Comparison of ENCODE assay signal across 19 cellular contexts in genomic region chr6:82646231-82646615, GRCh38.
A peak's percentile ranks its signal among the peaks of the same experiment; 100 is the strongest.
DNase-seq lines count a peak whose midpoint lies in the region; ATAC-seq and TF ChIP-seq lines count a peak whose summit lies in the region.
"Had no signal": no experiment of that assay in that cellular context is flagged by ENCODE, and none has a peak within 500 bp of the region (broad histone marks: within the 10 kb centered on the region; RNA-seq: fewer than 3 reads in every experiment).

No MANE protein-coding gene starts in this region.

- no peak overlapping the region for H2AFZ ChIP-seq in PC-3 (ENCODE audit: low read length)

- intact Hi-C loops in PC-3 (cut with micrococcal nuclease), result loop anchor here (1.0 to 10.0 kb wide), 2 partner anchors 35 to 229 kb away; no protein-coding TSS in a partner anchor

- 0 out of 2 replicates have a peak overlapping the region, but pooled peaks have one; percentile 5 for H3K4me3 ChIP-seq in PC-3 (ENCODE audit: low read length)
- no peak overlapping the region for H3K4me3 ChIP-seq in epithelial cell of esophagus (ENCODE audit: low read length)
- H3K4me3 ChIP-seq: MG63 had no signal

- H3K27ac Mint-ChIP-seq in activated T-cell treated with anti-CD3 and anti-CD28 coated beads, Interleukin-2, amount 50 U/mL, for 24 hours, result no peak overlapping the region
- H3K27ac Mint-ChIP-seq: T-cell had no signal

- H3K9me3 ChIP-seq in PC-3 (ENCODE audit: low read length), result no peaks in the 10 kb centered on the region
- H3K9me3 ChIP-seq: MG63 had no signal

- no peaks in the 10 kb centered on the region for H3K36me3 ChIP-seq in PC-3 (ENCODE audit: low read depth, low read length)
- H3K36me3 ChIP-seq: MG63 had no signal

- TF ChIP-seq CTCF in PC-3 (conservative IDR thresholded peaks at IDR 0.05; ENCODE audit: low read depth, low read length) (no peak), epithelial cell of esophagus (IDR thresholded peaks at IDR 0.05; ENCODE audit: insufficient read depth, low read depth, low read length, missing control alignments) (no peak)

- H3K79me2 ChIP-seq in PC-3 (ENCODE audit: low read length), result no peaks in the 10 kb centered on the region

- POLR2A ChIA-PET in PC-3 (lab: Charles Lee; ENCODE audit: unreplicated experiment), result no interaction called here

- no TSS peak for BruUV-seq in PC-3 (replicated peaks; lab: Mats Ljungman, UMichigan)

- no peaks in the 10 kb centered on the region for H3K36me3 Mint-ChIP-seq in activated T-cell treated with anti-CD3 and anti-CD28 coated beads, Interleukin-2, amount 50 U/mL, for 24 hours (ENCODE audit: low read depth)
- H3K36me3 Mint-ChIP-seq: T-cell had no signal

- H3K27me3 Mint-ChIP-seq in activated T-cell treated with anti-CD3 and anti-CD28 coated beads, Interleukin-2, amount 50 U/mL, for 24 hours, result no peaks in the 10 kb centered on the region
- H3K27me3 Mint-ChIP-seq: T-cell had no signal

- H3K4me1 ChIP-seq in PC-3 (ENCODE audit: insufficient read depth, low read length), result peaks cover 25% of the 10 kb centered on the region

- H3K4me3 Mint-ChIP-seq in activated T-cell treated with anti-CD3 and anti-CD28 coated beads, Interleukin-2, amount 50 U/mL, for 24 hours, result no peak overlapping the region
- H3K4me3 Mint-ChIP-seq: T-cell had no signal

- H3K4me1 Mint-ChIP-seq in activated T-cell treated with anti-CD3 and anti-CD28 coated beads, Interleukin-2, amount 50 U/mL, for 24 hours (ENCODE audit: low read depth), result no peaks in the 10 kb centered on the region
- H3K4me1 Mint-ChIP-seq: T-cell had no signal

- peak overlapping the region; percentile 44 for H3K9ac ChIP-seq in PC-3 (ENCODE audit: low read length)

- H3K4me2 ChIP-seq in PC-3 (ENCODE audit: low read length), result peak overlapping the region; percentile 68

- CTCF ChIA-PET in PC-3 (lab: Charles Lee), result interaction anchor here (0.7 kb wide), 1 partner anchor 215 kb away, joined by 3 read pairs; no protein-coding TSS in a partner anchor

- H3F3A ChIP-seq in PC-3 (ENCODE audit: low read length, unreplicated experiment), result no peaks in the 10 kb centered on the region

- H3K27ac ChIP-seq in PC-3 (ENCODE audit: low read length), result peak overlapping the region; percentile 93
- H3K27ac ChIP-seq: C4-2B had no signal

- H3K9me3 Mint-ChIP-seq in activated T-cell treated with anti-CD3 and anti-CD28 coated beads, Interleukin-2, amount 50 U/mL, for 24 hours, result no peaks in the 10 kb centered on the region

- ATAC-seq in PC-3, result peak; percentile 92
- ATAC-seq: SK-N-SH treated with all-trans-retinoic acid at 6 μM for 48 hours, T-cell had no signal

- DNase-seq in EL, result peak; percentile 8
- peak; percentile 78 for DNase-seq in PC-3
- peak; percentile 54 for DNase-seq in epithelial cell of esophagus (ENCODE audit: low read depth)
- peak; percentile 44 for DNase-seq in renal cortical epithelial cell (ENCODE audit: low read depth)
- DNase-seq in activated T-cell treated with anti-CD3 and anti-CD28 coated beads, Interleukin-2, amount 50 U/mL, for 24 hours, result no peak
- DNase-seq in DMS79 treated with DMSO at 0.1 percent for 48 hours (lab: John Stamatoyannopoulos, UW), result no peak
- no peak for DNase-seq in NCI-H510A (lab: John Stamatoyannopoulos, UW)
- DNase-seq: AML-193, H7, IMR-90, MG63, NCI-H1092, NCI-H1436 treated with DMSO at 0.1 percent for 48 hours, NCI-H2171, NCI-H446, SHP77 treated with DMSO at 0.1 percent for 48 hours, T-cell had no signal

- no peaks in the 10 kb centered on the region for H3K9me2 ChIP-seq in PC-3 (replicated peaks; ENCODE audit: low read length)

- no peaks in the 10 kb centered on the region for H4K20me1 ChIP-seq in PC-3 (ENCODE audit: low read length)

- no peaks in the 10 kb centered on the region for H3K27me3 ChIP-seq in PC-3 (ENCODE audit: low read length)
- H3K27me3 ChIP-seq: MG63 had no signal

Comparison
In these comparisons a context has a peak if more than half of its experiments do, and no peak if none do; other contexts are left out.
1. DNase-seq: peak in EL (single experiment), PC-3 (single experiment), epithelial cell of esophagus (single experiment) and renal cortical epithelial cell (single experiment); none in activated T-cell treated with anti-CD3 and anti-CD28 coated beads, Interleukin-2, amount 50 U/mL, for 24 hours (single experiment), DMS79 treated with DMSO at 0.1 percent for 48 hours (single experiment) and NCI-H510A (single experiment).